Comparison of ENCODE assay signal across 1 cellular context in the genomic region with DNA sequence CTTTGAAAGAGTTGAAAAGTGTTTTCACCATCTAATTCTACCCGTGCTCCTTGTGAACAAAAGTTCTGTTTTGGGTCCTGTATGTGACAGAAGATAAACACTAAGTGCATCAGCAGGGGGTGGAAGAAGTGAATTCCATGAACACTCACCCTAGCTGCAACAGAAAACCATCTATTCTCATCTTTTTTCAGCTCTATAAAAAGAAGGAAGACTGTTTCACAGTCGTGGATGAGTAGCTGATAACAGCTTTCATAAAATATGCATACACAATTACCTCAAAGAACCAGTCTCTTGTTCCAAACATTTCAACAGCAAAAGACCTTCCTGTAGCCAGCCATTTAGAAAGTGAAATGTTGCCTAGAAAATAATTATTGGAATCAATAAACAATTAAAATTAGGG.
TF ChIP-seq lines count a peak whose summit lies in the region.

No MANE protein-coding gene starts in this region.

TF ChIP-seq in endothelial cell of umbilical vein, 7 proteins besides CTCF, POLR2A, EP300 and RAD21:
- TF ChIP-seq POLR2AphosphoS5 (IDR thresholded peaks at IDR 0.05; ENCODE audit: insufficient read depth, low read depth, low read length) (no peak), MYC (IDR thresholded peaks at IDR 0.05; ENCODE audit: low read depth, low read length) (no peak), JUN (IDR thresholded peaks at IDR 0.05; ENCODE audit: borderline replicate concordance, insufficient read depth, insufficient read length, low read depth) (no peak), GATA2 (IDR thresholded peaks at IDR 0.05; ENCODE audit: insufficient read depth, insufficient read length, low read depth, low read length) (no peak), EZH2 (IDR thresholded peaks at IDR 0.05; ENCODE audit: borderline replicate concordance, low read depth, low read length, severe bottlenecking) (no peak), FOS (IDR thresholded peaks at IDR 0.05; ENCODE audit: borderline replicate concordance, insufficient read depth, low read length) (no peak)
- TF ChIP-seq, protein P1, sequence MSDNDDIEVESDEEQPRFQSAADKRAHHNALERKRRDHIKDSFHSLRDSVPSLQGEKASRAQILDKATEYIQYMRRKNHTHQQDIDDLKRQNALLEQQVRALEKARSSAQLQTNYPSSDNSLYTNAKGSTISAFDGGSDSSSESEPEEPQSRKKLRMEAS (IDR thresholded peaks at IDR 0.05; ENCODE audit: insufficient read depth, insufficient read length), result no peak
